Comparison of ENCODE assay signal across 1 cellular context in genomic region chr14:105888151-105888550, GRCh38.
TF ChIP-seq lines count a peak whose summit lies in the region.

No MANE protein-coding gene starts in this region.

TF ChIP-seq in HepG2, 621 proteins besides CTCF, POLR2A, EP300 and RAD21 (continued from another document):
- TF ChIP-seq NFAT5 (CRISPR knock-in tag; IDR thresholded peaks at IDR 0.05): no peak
- TF ChIP-seq SETDB1 (CRISPR knock-in tag; IDR thresholded peaks at IDR 0.05; ENCODE audit: borderline replicate concordance): no peak
